In genomic region chr17:42107597-42108576, GRCh38 we compare ENCODE assay signal across 8 cellular contexts. TPM values are rescaled to one million over a fixed set of nuclear protein-coding genes. Genes with fewer than 3 reads are reported as not detected.
DNase-seq lines count a peak whose midpoint lies in the region; ATAC-seq lines count a peak whose summit lies in the region.

No MANE protein-coding gene starts in this region.

- peak overlapping the region; percentile 82 for H2BK12ac ChIP-seq in neuronal stem cell (ENCODE audit: low read length)

- H3K4me3 Mint-ChIP-seq in stimulated activated naive CD8-positive, alpha-beta T cell treated with anti-CD3 and anti-CD28 coated beads, Interleukin-15, amount 100 ng/mL, for 72 hours = peak overlapping the region; percentile 38 to 70

- peak overlapping the region; percentile 96 for H3K4me2 ChIP-seq in neuronal stem cell (ENCODE audit: insufficient read depth, low read length, poor library complexity, severe bottlenecking)

- WGBS in neuronal stem cell (ENCODE audit: extremely low coverage in 2 of 2, insufficient read length in 2 of 2, insufficient replicate concordance in 1 of 2), 2 donors = no CpG with 5 or more reads among the region's 51 CpGs

- no peaks in the 10 kb centered on the region for H3K9me3 ChIP-seq in neuronal stem cell (replicated peaks in 1 of 2; ENCODE audit: control insufficient read depth in 2 of 2, insufficient read depth in 1 of 2, low read depth in 1 of 2, low read length in 2 of 2)

- peaks cover 0 to 2% of the 10 kb centered on the region in 2 donors for H3K36me3 ChIP-seq in neuronal stem cell (replicated peaks in 1 of 2; ENCODE audit: control insufficient read depth in 2 of 2, insufficient read depth in 2 of 2, low read length in 2 of 2)

- peaks cover 4 to 5% of the 10 kb centered on the region in 2 donors for H3K4me1 ChIP-seq in neuronal stem cell (ENCODE audit: control insufficient read depth in 2 of 2, insufficient read depth in 1 of 2, low read depth in 1 of 2, low read length in 2 of 2)

- ATAC-seq in GM18909 (IDR thresholded peaks at IDR 0.05; ENCODE audit: poor library complexity, unreplicated experiment) (peak; percentile 71), HG03280 (IDR thresholded peaks at IDR 0.05; ENCODE audit: unreplicated experiment) (peak; percentile 73)
- peak; percentile 77 for ATAC-seq in stimulated activated naive CD8-positive, alpha-beta T cell treated with anti-CD3 and anti-CD28 coated beads, Interleukin-15, amount 100 ng/mL, for 72 hours

- peak overlapping the region in 1 of 2 donors; percentile 71 for H3K4me3 ChIP-seq in neuronal stem cell (ENCODE audit: low read length in 2 of 2)

- peak overlapping the region; percentile 2 for H2AK5ac ChIP-seq in neuronal stem cell (ENCODE audit: low read depth, low read length)

- H3K18ac ChIP-seq in neuronal stem cell (ENCODE audit: low read length) = peak overlapping the region; percentile 31

- peak overlapping the region; percentile 19 for H2BK5ac ChIP-seq in neuronal stem cell (ENCODE audit: low read length)

- DNase-seq in NCI-H82 treated with DMSO at 0.1 percent for 48 hours (lab: John Stamatoyannopoulos, UW; ENCODE audit: unreplicated experiment) (peak; percentile 88), epidermal melanocyte (ENCODE audit: insufficient read length, low spot score) (peak; percentile 91), neuronal stem cell (ENCODE audit: low spot score) (peak; percentile 85), NCI-H446 treated with DMSO at 0.1 percent for 48 hours (lab: John Stamatoyannopoulos, UW) (no peak)
- peak; percentile 96 for DNase-seq in activated CD8-positive, alpha-beta memory T cell treated with anti-CD3 and anti-CD28 coated beads, Interleukin-2, amount 50 U/mL, for 4 hours
- DNase-seq in stimulated activated naive CD8-positive, alpha-beta T cell treated with anti-CD3 and anti-CD28 coated beads, Interleukin-15, amount 100 ng/mL, for 72 hours = peak; percentile 89 to 91

- no peaks in the 10 kb centered on the region for H3K9me3 Mint-ChIP-seq in stimulated activated naive CD8-positive, alpha-beta T cell treated with anti-CD3 and anti-CD28 coated beads, Interleukin-15, amount 100 ng/mL, for 72 hours

- H3K4ac ChIP-seq in neuronal stem cell (ENCODE audit: low read length) = no peak overlapping the region

- peak overlapping the region; percentile 52 for H3K23ac ChIP-seq in neuronal stem cell (ENCODE audit: low read depth, low read length, poor library complexity)

- no peak overlapping the region for H2BK15ac ChIP-seq in neuronal stem cell (ENCODE audit: low read length)

- H3K27me3 ChIP-seq in neuronal stem cell (ENCODE audit: control insufficient read depth in 3 of 3, insufficient read depth in 3 of 3, low read depth in 1 of 3, low read length in 3 of 3) = peaks cover 0 to 39% (median 2%) of the 10 kb centered on the region in 3 experiments

- H3K27me3 Mint-ChIP-seq in stimulated activated naive CD8-positive, alpha-beta T cell treated with anti-CD3 and anti-CD28 coated beads, Interleukin-15, amount 100 ng/mL, for 72 hours = no peaks in the 10 kb centered on the region

- no peak overlapping the region for H4K8ac ChIP-seq in neuronal stem cell (ENCODE audit: low read depth, low read length)

- no peak overlapping the region for H3K14ac ChIP-seq in neuronal stem cell (ENCODE audit: low read length)

- no peak overlapping the region for H3K27ac ChIP-seq in neuronal stem cell (replicated peaks; ENCODE audit: low read length)

- no peaks in the 10 kb centered on the region for H3K79me1 ChIP-seq in neuronal stem cell (ENCODE audit: low read depth, low read length)

- no peak overlapping the region for H3K9ac ChIP-seq in neuronal stem cell (ENCODE audit: low read depth, low read length, poor library complexity)

- H3K4me1 Mint-ChIP-seq in stimulated activated naive CD8-positive, alpha-beta T cell treated with anti-CD3 and anti-CD28 coated beads, Interleukin-15, amount 100 ng/mL, for 72 hours = peaks cover 48% of the 10 kb centered on the region

- no peak overlapping the region for H2BK120ac ChIP-seq in neuronal stem cell (ENCODE audit: low read depth, low read length)

- peak overlapping the region in 1 of 2 donors; percentile 60 for H3K27ac Mint-ChIP-seq in stimulated activated naive CD8-positive, alpha-beta T cell treated with anti-CD3 and anti-CD28 coated beads, Interleukin-15, amount 100 ng/mL, for 72 hours

- H2AFZ ChIP-seq in neuronal stem cell (ENCODE audit: low read length) = peak overlapping the region; percentile 72

- H4K91ac ChIP-seq in neuronal stem cell (ENCODE audit: low read depth, low read length, poor library complexity) = no peak overlapping the region

RNA-seq across cellular contexts. Expression of gene DHX58, which starts 4.6 kb away (rescaled TPM):
- 0.21 TPM for polyA plus RNA-seq in neuronal stem cell (2013, experiment 1 of 2)
- 0.14 TPM for polyA plus RNA-seq in neuronal stem cell (2013, experiment 2 of 2)

RNA-seq across cellular contexts. Expression of gene ZNF385C, which starts 9.6 kb away (rescaled TPM):
- 4.2 TPM for polyA plus RNA-seq in neuronal stem cell (2013, experiment 1 of 2)
- 4.2 TPM for polyA plus RNA-seq in neuronal stem cell (2013, experiment 2 of 2)

RNA-seq across cellular contexts. Expression of gene KAT2A, which starts 13.3 kb away (rescaled TPM):
- polyA plus RNA-seq in neuronal stem cell (2013, experiment 1 of 2) = 28.4 TPM
- polyA plus RNA-seq in neuronal stem cell (2013, experiment 2 of 2) = 27.4 TPM

RNA-seq across cellular contexts. Expression of gene HSPB9, which starts 14.7 kb away (rescaled TPM):
- 0.15 TPM for polyA plus RNA-seq in neuronal stem cell (2013, experiment 1 of 2)
- polyA plus RNA-seq in neuronal stem cell (2013, experiment 2 of 2) = 0.08 TPM

RNA-seq across cellular contexts. Expression of gene RAB5C, which starts 46.9 kb away (rescaled TPM):
- 73.5 TPM for polyA plus RNA-seq in neuronal stem cell (2013, experiment 1 of 2)
- 73.6 TPM for polyA plus RNA-seq in neuronal stem cell (2013, experiment 2 of 2)
